Comparison of ENCODE assay signal across 8 cellular contexts in genomic region chrX:75997692-75998091, GRCh38.
"Had no signal": no experiment of that assay in that cellular context is flagged by ENCODE, and none has a peak within 500 bp of the region (broad histone marks: within the 10 kb centered on the region; RNA-seq: fewer than 3 reads in every experiment).

No MANE protein-coding gene starts in this region.

- H3K4me3 Mint-ChIP-seq: IgD-negative memory B cell had no signal

- H3K27ac ChIP-seq: HL-60 had no signal

- FAIRE-seq: HepG2, HTR-8/SVneo, K562 had no signal

- H3K36me3 Mint-ChIP-seq: IgD-negative memory B cell had no signal

- ATAC-seq: HepG2, K562 had no signal

- H3K27ac Mint-ChIP-seq: IgD-negative memory B cell had no signal

- H3K4me3 ChIP-seq: K562 had no signal

- H3K4me1 Mint-ChIP-seq: IgD-negative memory B cell had no signal

- DNase-seq: IMR-90, KBM-7, KG1 had no signal
